Comparison of ENCODE assay signal across 14 cellular contexts in the genomic region with DNA sequence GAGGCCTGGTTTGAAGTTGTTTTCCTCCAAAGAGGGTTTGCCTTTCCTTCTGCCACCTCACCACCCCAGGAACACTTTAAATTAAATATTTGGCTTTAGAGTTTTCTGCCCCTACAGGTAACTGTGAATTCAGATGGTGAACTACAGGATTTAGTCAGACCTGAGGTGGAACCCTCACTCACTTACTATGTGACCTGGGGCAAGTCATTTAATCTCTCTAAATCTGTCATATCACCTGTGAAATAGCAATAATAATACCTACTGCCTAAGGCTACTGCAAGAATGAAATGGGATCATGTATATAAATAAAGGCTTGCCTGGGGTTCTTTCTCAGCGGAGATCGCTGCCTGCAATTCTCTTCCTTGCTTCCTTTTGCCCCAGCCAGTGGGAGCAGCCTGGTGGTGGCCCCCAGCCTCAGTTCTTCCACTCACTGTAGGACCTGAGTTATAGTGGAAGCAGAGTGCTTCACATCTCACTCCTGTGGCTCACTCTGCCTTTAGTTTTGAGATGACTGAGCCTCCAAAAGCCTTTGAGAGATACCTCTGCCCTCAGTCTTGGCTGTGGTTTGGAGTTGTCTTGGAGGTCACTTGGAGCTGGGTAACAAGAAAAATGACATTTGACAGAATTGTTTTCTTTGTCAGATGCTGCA. TPM values are rescaled to one million over a fixed set of nuclear protein-coding genes. Genes with fewer than 3 reads are reported as not detected.
DNase-seq lines count a peak whose midpoint lies in the region; ATAC-seq and TF ChIP-seq lines count a peak whose summit lies in the region.
"Had no signal": no experiment of that assay in that cellular context is flagged by ENCODE, and none has a peak within 500 bp of the region (broad histone marks: within the 10 kb centered on the region; RNA-seq: fewer than 3 reads in every experiment).

No MANE protein-coding gene starts in this region.

- no peaks in the 10 kb centered on the region; the same call in 1 of the 2 replicates for H3K36me3 ChIP-seq in GM23338 (ENCODE audit: insufficient read depth)
- no peaks in the 10 kb centered on the region for H3K36me3 ChIP-seq in RWPE2 (ENCODE audit: low read depth)
- H3K36me3 ChIP-seq in mesenchymal stem cell (ENCODE audit: control insufficient read depth in 1 of 2, insufficient read depth in 2 of 2, low read depth in 1 of 2, low read length in 2 of 2): peaks cover 29 to 37% of the 10 kb centered on the region in 2 experiments

- H3K79me2 ChIP-seq in GM23338 (replicated peaks; ENCODE audit: insufficient read depth): 0 out of 2 replicates have a peak, but pooled peaks cover 6% of the 10 kb centered on the region

- CTCF ChIA-PET in activated CD8-positive, alpha-beta memory T cell treated with anti-CD3 and anti-CD28 coated beads, Interleukin-2, amount 10 ng/mL, durations not matched to agents 7 days and 5 days (lab: Charles Lee): no interaction called here

- TF ChIP-seq CTCF in GM23338 (conservative IDR thresholded peaks at IDR 0.05; ENCODE audit: low read depth in 2 of 2) (no peak), RWPE2 (IDR thresholded peaks at IDR 0.05; ENCODE audit: poor library complexity, severe bottlenecking) (no peak)

- no peak overlapping the region for H3K4me3 Mint-ChIP-seq in activated CD8-positive, alpha-beta memory T cell treated with anti-CD3 and anti-CD28 coated beads, Interleukin-2, amount 10 ng/mL, durations not matched to agents 7 days and 5 days
- H3K4me3 Mint-ChIP-seq in GM23338: no peak overlapping the region

- no peaks in the 10 kb centered on the region for H3K9me3 Mint-ChIP-seq in activated CD8-positive, alpha-beta memory T cell treated with anti-CD3 and anti-CD28 coated beads, Interleukin-2, amount 10 ng/mL, durations not matched to agents 7 days and 5 days (ENCODE audit: low read depth)
- H3K9me3 Mint-ChIP-seq in GM23338: no peaks in the 10 kb centered on the region

- H3K4me1 Mint-ChIP-seq in activated CD8-positive, alpha-beta memory T cell treated with anti-CD3 and anti-CD28 coated beads, Interleukin-2, amount 10 ng/mL, durations not matched to agents 7 days and 5 days: peaks cover 6% of the 10 kb centered on the region
- peaks cover 5% of the 10 kb centered on the region; the same call in 2 of the 3 replicates for H3K4me1 Mint-ChIP-seq in GM23338

- peaks cover 5% of the 10 kb centered on the region for H3K27me3 Mint-ChIP-seq in activated CD8-positive, alpha-beta memory T cell treated with anti-CD3 and anti-CD28 coated beads, Interleukin-2, amount 10 ng/mL, durations not matched to agents 7 days and 5 days
- H3K27me3 Mint-ChIP-seq in GM23338 (ENCODE audit: insufficient read depth, low read depth, poor library complexity): peaks cover 2% of the 10 kb centered on the region

- H3K27ac ChIP-seq in GM23338 (ENCODE audit: low read depth) (no peak overlapping the region), RWPE2 (ENCODE audit: poor library complexity, severe bottlenecking) (peak overlapping the region; percentile 37), mesenchymal stem cell (ENCODE audit: low read length, poor library complexity, severe bottlenecking) (no peak overlapping the region)
- H3K27ac ChIP-seq: C4-2B had no signal

- peak; percentile 51 for DNase-seq in activated CD8-positive, alpha-beta memory T cell treated with anti-CD3 and anti-CD28 coated beads, Interleukin-2, amount 10 ng/mL, durations not matched to agents 7 days and 5 days
- DNase-seq in activated CD8-positive, alpha-beta memory T cell treated with anti-CD3 and anti-CD28 coated beads, Interleukin-2, amount 50 U/mL, for 4 hours: no peak
- no peak for DNase-seq in GM23338 (ENCODE audit: low spot score)
- no peak for DNase-seq in RWPE2 (ENCODE audit: low spot score)
- DNase-seq in mesenchymal stem cell: no peak
- DNase-seq in AG08395 (ENCODE audit: low spot score): no peak
- no peak for DNase-seq in cerebellum (ENCODE audit: low spot score)
- no peak for DNase-seq in KG1 (lab: John Stamatoyannopoulos, UW)
- DNase-seq: DND-41, MV-4-11, NCI-H187 treated with DMSO at 0.1 percent for 48 hours, NCI-H774 had no signal

- H2BK5ac ChIP-seq in mesenchymal stem cell (ENCODE audit: low read depth, low read length, poor library complexity, severe bottlenecking): no peak overlapping the region

- H3K4me3 ChIP-seq in GM23338 (no peak overlapping the region), RWPE2 (ENCODE audit: severe bottlenecking) (no peak overlapping the region), mesenchymal stem cell (ENCODE audit: insufficient read depth in 1 of 2, low read depth in 1 of 2, low read length in 2 of 2) (no peak overlapping the region)

- H3K9me2 ChIP-seq in GM23338 (ENCODE audit: insufficient read depth): no peaks in the 10 kb centered on the region

- H4K20me1 ChIP-seq in GM23338 (replicated peaks; ENCODE audit: insufficient read depth): no peaks in the 10 kb centered on the region

- H3K79me1 ChIP-seq in mesenchymal stem cell (replicated peaks; ENCODE audit: low read length, poor library complexity, severe bottlenecking): peaks cover 18% of the 10 kb centered on the region

- no peak overlapping the region for H3K27ac Mint-ChIP-seq in activated CD8-positive, alpha-beta memory T cell treated with anti-CD3 and anti-CD28 coated beads, Interleukin-2, amount 10 ng/mL, durations not matched to agents 7 days and 5 days
- peak overlapping the region; percentile 38; the same call in 1 of the 2 replicates for H3K27ac Mint-ChIP-seq in GM23338

- H3K4ac ChIP-seq in mesenchymal stem cell (ENCODE audit: low read depth in 1 of 2, low read length in 2 of 2): no peak overlapping the region

- no peaks in the 10 kb centered on the region for H3K4me1 ChIP-seq in GM23338 (ENCODE audit: insufficient read depth)
- H3K4me1 ChIP-seq in RWPE2 (ENCODE audit: insufficient read depth, poor library complexity, severe bottlenecking): peaks cover 18% of the 10 kb centered on the region
- peaks cover 23% of the 10 kb centered on the region for H3K4me1 ChIP-seq in mesenchymal stem cell (ENCODE audit: control insufficient read depth, insufficient read depth, low read depth, low read length)

- H3K4me2 ChIP-seq in GM23338: no peak overlapping the region
- H3K4me2 ChIP-seq in mesenchymal stem cell (ENCODE audit: low read length, poor library complexity, severe bottlenecking): no peak overlapping the region

- peaks cover 2% of the 10 kb centered on the region for H3K36me3 Mint-ChIP-seq in activated CD8-positive, alpha-beta memory T cell treated with anti-CD3 and anti-CD28 coated beads, Interleukin-2, amount 10 ng/mL, durations not matched to agents 7 days and 5 days
- peaks cover 2% of the 10 kb centered on the region; the same call in 1 of the 3 replicates for H3K36me3 Mint-ChIP-seq in GM23338 (ENCODE audit: low read depth)

- H3K14ac ChIP-seq in mesenchymal stem cell (ENCODE audit: low read length in 2 of 2): no peak overlapping the region

- H3K27me3 ChIP-seq in GM23338 (ENCODE audit: insufficient read depth): no peaks in the 10 kb centered on the region
- no peaks in the 10 kb centered on the region for H3K27me3 ChIP-seq in RWPE2 (ENCODE audit: insufficient read depth, poor library complexity, severe bottlenecking)
- no peaks in the 10 kb centered on the region for H3K27me3 ChIP-seq in mesenchymal stem cell (ENCODE audit: control insufficient read depth in 1 of 2, insufficient read depth in 1 of 2, low read length in 2 of 2)

- 100% methylated on average over 2 of the region's 2 CpGs for WGBS in mesenchymal stem cell

- H3K9ac ChIP-seq in mesenchymal stem cell (ENCODE audit: low read length): no peak overlapping the region

- H4K8ac ChIP-seq in mesenchymal stem cell (ENCODE audit: low read length): no peak overlapping the region

- no peak overlapping the region for H3K18ac ChIP-seq in mesenchymal stem cell (ENCODE audit: low read depth in 1 of 2, low read length in 2 of 2)

- H3F3A ChIP-seq in GM23338 (replicated peaks; ENCODE audit: low read depth): no peaks in the 10 kb centered on the region

- H3K9me3 ChIP-seq in RWPE2 (ENCODE audit: severe bottlenecking) (no peaks in the 10 kb centered on the region), mesenchymal stem cell (ENCODE audit: control insufficient read depth, low read length) (no peaks in the 10 kb centered on the region)

- H2BK15ac ChIP-seq in mesenchymal stem cell (ENCODE audit: low read depth, poor library complexity, severe bottlenecking): no peak overlapping the region

- no peak overlapping the region for H4K91ac ChIP-seq in mesenchymal stem cell (ENCODE audit: low read length)

- H3K23ac ChIP-seq in mesenchymal stem cell (ENCODE audit: low read length in 2 of 2): no peak overlapping the region

- no peak overlapping the region for H2BK12ac ChIP-seq in mesenchymal stem cell (ENCODE audit: low read length in 2 of 2)

- H2AK5ac ChIP-seq in mesenchymal stem cell (ENCODE audit: low read length, severe bottlenecking): peak overlapping the region; percentile 89

- peak; percentile 30 for ATAC-seq in activated CD8-positive, alpha-beta memory T cell treated with anti-CD3 and anti-CD28 coated beads, Interleukin-2, amount 10 ng/mL, durations not matched to agents 7 days and 5 days
- ATAC-seq in GM23338 (no peak), RWPE2 (ENCODE audit: low read depth) (peak; percentile 35; the same call in 2 of the 3 replicates)

- H2AFZ ChIP-seq in GM23338 (no peak overlapping the region), mesenchymal stem cell (ENCODE audit: low read depth, low read length) (no peak overlapping the region)

- H2BK120ac ChIP-seq in mesenchymal stem cell (ENCODE audit: low read depth, low read length): no peak overlapping the region

TF ChIP-seq in GM23338, 12 proteins besides CTCF, POLR2A, EP300 and RAD21 (continues in another document):
- TF ChIP-seq EZH2phosphoT487 (IDR thresholded peaks at IDR 0.05; ENCODE audit: unreplicated experiment): no peak

RNA-seq across cellular contexts. Expression of a gene that starts 6.1 kb away (rescaled TPM):
- total RNA-seq in activated CD8-positive, alpha-beta memory T cell treated with anti-CD3 and anti-CD28 coated beads, Interleukin-2, amount 10 ng/mL, durations not matched to agents 7 days and 5 days: under 1 TPM; 0.26 to 0.67 TPM
- total RNA-seq in GM23338 (2014; rRNA removed; shearing (Covaris generic)): not detected in 2 replicates
- polyA plus RNA-seq in GM23338 (2016; fragmentation: Nextera tagmentation; extraction: Ambion mirVana): not detected in 2 replicates
- polyA plus RNA-seq in mesenchymal stem cell (2013, experiment 1 of 2): 0.04 TPM
- not detected for polyA plus RNA-seq in mesenchymal stem cell (2013, experiment 2 of 2)
- not detected for total RNA-seq in cerebellum

RNA-seq across cellular contexts. Expression of a gene that starts 17.7 kb away (rescaled TPM):
- not detected for total RNA-seq in activated CD8-positive, alpha-beta memory T cell treated with anti-CD3 and anti-CD28 coated beads, Interleukin-2, amount 10 ng/mL, durations not matched to agents 7 days and 5 days
- not detected in 2 replicates for total RNA-seq in GM23338 (2014; rRNA removed; shearing (Covaris generic))
- polyA plus RNA-seq in GM23338 (2016; fragmentation: Nextera tagmentation; extraction: Ambion mirVana): 0.15 TPM in 1 of 2 replicates, not detected in the other
- polyA plus RNA-seq in mesenchymal stem cell (2013, experiment 1 of 2): 0.23 TPM
- polyA plus RNA-seq in mesenchymal stem cell (2013, experiment 2 of 2): 0.27 TPM
- 3.4 TPM for total RNA-seq in cerebellum

RNA-seq across cellular contexts. Expression of a gene that starts 23.1 kb away (rescaled TPM):
- not detected for total RNA-seq in activated CD8-positive, alpha-beta memory T cell treated with anti-CD3 and anti-CD28 coated beads, Interleukin-2, amount 10 ng/mL, durations not matched to agents 7 days and 5 days
- total RNA-seq in GM23338 (2014; rRNA removed; shearing (Covaris generic)): not detected in 2 replicates
- not detected in 2 replicates for polyA plus RNA-seq in GM23338 (2016; fragmentation: Nextera tagmentation; extraction: Ambion mirVana)
- not detected for polyA plus RNA-seq in mesenchymal stem cell (2013, experiment 1 of 2)
- not detected for polyA plus RNA-seq in mesenchymal stem cell (2013, experiment 2 of 2)
- 0.73 TPM for total RNA-seq in cerebellum
- total RNA-seq: A172 had no signal
